In genomic region chr7:145219461-145219860, GRCh38 we compare ENCODE assay signal across 22 cellular contexts.
DNase-seq lines count a peak whose midpoint lies in the region; ATAC-seq and TF ChIP-seq lines count a peak whose summit lies in the region.
"Had no signal": no experiment of that assay in that cellular context is flagged by ENCODE, and none has a peak within 500 bp of the region (broad histone marks: within the 10 kb centered on the region; RNA-seq: fewer than 3 reads in every experiment).

No MANE protein-coding gene starts in this region.

- peaks cover 3% of the 10 kb centered on the region for H3K9me3 Mint-ChIP-seq in activated CD8-positive, alpha-beta T cell treated with anti-CD3 and anti-CD28 coated beads, Interleukin-2, amount 10 ng/mL, durations not matched to agents 7 days and 5 days (ENCODE audit: insufficient read depth)

- H3K9me3 ChIP-seq in MG63 (no peaks in the 10 kb centered on the region; the same call in 1 of the 2 replicates), mucosa of descending colon (peaks cover 29% of the 10 kb centered on the region)
- H3K9me3 ChIP-seq: BLaER1, HAP-1 had no signal

- ATAC-seq in activated CD8-positive, alpha-beta T cell treated with anti-CD3 and anti-CD28 coated beads, Interleukin-2, amount 10 ng/mL, durations not matched to agents 7 days and 5 days, result no peak
- ATAC-seq in mucosa of descending colon (no peak), GM21447 (IDR thresholded peaks at IDR 0.05; ENCODE audit: unreplicated experiment) (no peak)
- ATAC-seq: GM12878 had no signal

- H3K27me3 Mint-ChIP-seq in activated CD8-positive, alpha-beta T cell treated with anti-CD3 and anti-CD28 coated beads, Interleukin-2, amount 10 ng/mL, durations not matched to agents 7 days and 5 days (ENCODE audit: low read depth), result no peaks in the 10 kb centered on the region
- H3K27me3 Mint-ChIP-seq: CD4-positive, alpha-beta T cell had no signal

- intact Hi-C loops in mucosa of descending colon (cut with DNase I, micrococcal nuclease), result loop anchor here in 1 of 2 donors (5.0 kb wide), 1 partner anchor 898 kb away; the partner anchor contains the start of gene CNTNAP2

- H3K27ac Mint-ChIP-seq in activated CD8-positive, alpha-beta T cell treated with anti-CD3 and anti-CD28 coated beads, Interleukin-2, amount 10 ng/mL, durations not matched to agents 7 days and 5 days, result no peak overlapping the region
- H3K27ac Mint-ChIP-seq: CD4-positive, alpha-beta T cell had no signal

- no peaks in the 10 kb centered on the region for H3K4me1 Mint-ChIP-seq in activated CD8-positive, alpha-beta T cell treated with anti-CD3 and anti-CD28 coated beads, Interleukin-2, amount 10 ng/mL, durations not matched to agents 7 days and 5 days (ENCODE audit: low read depth)

- H3K4me3 ChIP-seq in MG63 (no peak overlapping the region), mucosa of descending colon (no peak overlapping the region)
- H3K4me3 ChIP-seq: BLaER1, GM12878, HAP-1 had no signal

- H3K36me3 Mint-ChIP-seq in activated CD8-positive, alpha-beta T cell treated with anti-CD3 and anti-CD28 coated beads, Interleukin-2, amount 10 ng/mL, durations not matched to agents 7 days and 5 days (ENCODE audit: low read depth), result no peaks in the 10 kb centered on the region

- no peak overlapping the region for H3K4me3 Mint-ChIP-seq in activated CD8-positive, alpha-beta T cell treated with anti-CD3 and anti-CD28 coated beads, Interleukin-2, amount 10 ng/mL, durations not matched to agents 7 days and 5 days
- H3K4me3 Mint-ChIP-seq: CD4-positive, alpha-beta T cell had no signal

- CTCF ChIA-PET in activated CD8-positive, alpha-beta T cell treated with anti-CD3 and anti-CD28 coated beads, Interleukin-2, amount 10 ng/mL, durations not matched to agents 7 days and 5 days (lab: Charles Lee), result no interaction called here

- no peaks in the 10 kb centered on the region for H3K27me3 ChIP-seq in MG63
- H3K27me3 ChIP-seq: BLaER1 had no signal

- no peaks in the 10 kb centered on the region for H3K4me1 ChIP-seq in mucosa of descending colon (ENCODE audit: low read depth)
- H3K4me1 ChIP-seq: BLaER1, HAP-1 had no signal

- H3K36me3 ChIP-seq in MG63 (no peaks in the 10 kb centered on the region), mucosa of descending colon (ENCODE audit: low read depth) (no peaks in the 10 kb centered on the region)
- H3K36me3 ChIP-seq: BLaER1, HAP-1 had no signal

- POLR2A ChIA-PET in activated CD8-positive, alpha-beta T cell treated with anti-CD3 and anti-CD28 coated beads, Interleukin-2, amount 10 ng/mL, durations not matched to agents 7 days and 5 days (lab: Charles Lee), result no interaction called here

- DNase-seq in H4 (ENCODE audit: low spot score), result peak; percentile 22
- DNase-seq in MG63, result peak; percentile 67
- peak; percentile 82 for DNase-seq in fibroblast of gingiva (ENCODE audit: low read depth)
- DNase-seq in iris pigment epithelial cell (ENCODE audit: low read depth), result peak; percentile 14
- no peak for DNase-seq in activated CD8-positive, alpha-beta T cell treated with anti-CD3 and anti-CD28 coated beads, Interleukin-2, amount 10 ng/mL, durations not matched to agents 7 days and 5 days
- no peak for DNase-seq in mucosa of descending colon
- DNase-seq in NCI-H1105 (lab: John Stamatoyannopoulos, UW), result no peak
- DNase-seq: ACHN; CD4-positive, alpha-beta T cell; COR-L47; DMS79; KG1; NCI-H1417; NCI-H1694 treated with DMSO at 0.1 percent for 48 hours; NCI-H2081 treated with DMSO at 0.1 percent for 48 hours; NCI-H2171 treated with DMSO at 0.1 percent for 48 hours; NCI-H526; OCI-M1 had no signal

- TF ChIP-seq CTCF in mucosa of descending colon (IDR thresholded peaks at IDR 0.05), result no peak

Comparison
In these comparisons a context has a peak if more than half of its experiments do, and no peak if none do; other contexts are left out.
1. DNase-seq: peak in H4 (single experiment), MG63 (single experiment), fibroblast of gingiva (single experiment) and iris pigment epithelial cell (single experiment); none in activated CD8-positive, alpha-beta T cell treated with anti-CD3 and anti-CD28 coated beads, Interleukin-2, amount 10 ng/mL, durations not matched to agents 7 days and 5 days (single experiment), mucosa of descending colon (0 of 3) and NCI-H1105 (single experiment).